22 cellular contexts compared by ENCODE assay signal in genomic region chr11:130720232-130720787, GRCh38.
DNase-seq lines count a peak whose midpoint lies in the region; ATAC-seq, FAIRE-seq and TF ChIP-seq lines count a peak whose summit lies in the region.
"Had no signal": no experiment of that assay in that cellular context is flagged by ENCODE, and none has a peak within 500 bp of the region (broad histone marks: within the 10 kb centered on the region; RNA-seq: fewer than 3 reads in every experiment).

No MANE protein-coding gene starts in this region.

- ATAC-seq in IMR-90 (ENCODE audit: low read depth) (no peak), HepG2 (no peak), sciatic nerve (peak; percentile 20), GM19452 (IDR thresholded peaks at IDR 0.05; ENCODE audit: unreplicated experiment) (no peak), GM21576 (IDR thresholded peaks at IDR 0.05; ENCODE audit: unreplicated experiment) (no peak)
- ATAC-seq: T-cell had no signal

- H3K79me1 ChIP-seq in IMR-90 (ENCODE audit: low read depth in 1 of 2, low read length in 2 of 2), result no peaks in the 10 kb centered on the region

- BruUV-seq in IMR-90 (replicated peaks; lab: Mats Ljungman, UMichigan) (no TSS peak), HepG2 (replicated peaks; lab: Mats Ljungman, UMichigan) (no TSS peak)

- H3K14ac ChIP-seq in IMR-90 (replicated peaks; ENCODE audit: low read depth, low read length), result peak overlapping the region; percentile 81

- FAIRE-seq in HepG2 (lab: Jason Lieb, UNC), result no peak

- TF ChIP-seq EP300 in HepG2 (IDR thresholded peaks at IDR 0.05; ENCODE audit: low read depth in 2 of 2, low read length in 2 of 2), result no peak
- TF ChIP-seq EP300 in HepG2 (CRISPR knock-in tag; IDR thresholded peaks at IDR 0.05; ENCODE audit: borderline replicate concordance), result no peak

- no peaks in the 10 kb centered on the region for H3K9me3 Mint-ChIP-seq in chondrocyte (ENCODE audit: low read depth)
- H3K9me3 Mint-ChIP-seq: activated CD4-positive, alpha-beta memory T cell treated with anti-CD3 and anti-CD28 coated beads, Interleukin-2, amount 10 ng/mL, durations not matched to agents 7 days and 5 days; immature natural killer cell; T-cell had no signal

- peak overlapping the region; percentile 92 for H3K4ac ChIP-seq in IMR-90 (ENCODE audit: low read depth, low read length)

- TF ChIP-seq POLR2A in IMR-90 (IDR thresholded peaks at IDR 0.05; ENCODE audit: low read depth, low read length) (no peak), HepG2 (IDR thresholded peaks at IDR 0.05; ENCODE audit: insufficient read depth in 1 of 2, low read depth in 2 of 2, low read length in 2 of 2) (no peak)

- no peak overlapping the region for H3K4me3 Mint-ChIP-seq in chondrocyte (ENCODE audit: unreplicated experiment)
- H3K4me3 Mint-ChIP-seq: activated CD4-positive, alpha-beta memory T cell treated with anti-CD3 and anti-CD28 coated beads, Interleukin-2, amount 10 ng/mL, durations not matched to agents 7 days and 5 days; activated naive CD8-positive, alpha-beta T cell; immature natural killer cell; T-cell had no signal

- H2AFZ ChIP-seq in IMR-90 (replicated peaks; ENCODE audit: low read length, poor library complexity), result peak overlapping the region; percentile 29
- no peak overlapping the region for H2AFZ ChIP-seq in HepG2 (ENCODE audit: low read length)
- H2AFZ ChIP-seq: hepatocyte had no signal

- H2AK9ac ChIP-seq in IMR-90 (replicated peaks; ENCODE audit: low read depth, low read length, poor library complexity), result no peak overlapping the region

- H2BK20ac ChIP-seq in IMR-90 (ENCODE audit: low read depth, low read length), result peak overlapping the region; percentile 87

- no peak overlapping the region for H3K56ac ChIP-seq in IMR-90 (ENCODE audit: extremely low read depth, insufficient read depth, low read length)

- H3K4me1 ChIP-seq in IMR-90 (ENCODE audit: control insufficient read depth, insufficient read depth, low read length) (peaks cover 18% of the 10 kb centered on the region), HepG2 (ENCODE audit: insufficient read depth, low read length) (no peaks in the 10 kb centered on the region)
- H3K4me1 ChIP-seq: uterus had no signal

- no peak for DNase-seq in IMR-90
- DNase-seq in chondrocyte (ENCODE audit: low spot score), result no peak
- no peak for DNase-seq in HepG2 (ENCODE audit: low spot score)
- no peak for DNase-seq in sciatic nerve (ENCODE audit: low spot score)
- DNase-seq in activated T-cell treated with anti-CD3 and anti-CD28 coated beads for 4 hours, result no peak
- no peak for DNase-seq in NCI-H345 treated with DMSO at 0.1 percent for 48 hours (lab: John Stamatoyannopoulos, UW; ENCODE audit: unreplicated experiment)
- DNase-seq: ACHN; activated CD4-positive, alpha-beta memory T cell treated with anti-CD3 and anti-CD28 coated beads, Interleukin-2, amount 10 ng/mL, durations not matched to agents 7 days and 5 days; activated CD4-positive, CD25-positive, alpha-beta regulatory T cell treated with anti-CD3 and anti-CD28 coated beads, Interleukin-2, amount 50 U/mL, for 72 hours; C1 segment of cervical spinal cord; cerebellar nuclear complex; immature natural killer cell; NCI-H2107; NCI-H510A treated with DMSO at 0.1 percent for 48 hours; posterior cingulate gyrus; SIG-M5; T-cell; uterus had no signal

- H3K4me1 Mint-ChIP-seq in chondrocyte (ENCODE audit: low read depth), result peaks cover 45% of the 10 kb centered on the region
- H3K4me1 Mint-ChIP-seq: activated CD4-positive, alpha-beta memory T cell treated with anti-CD3 and anti-CD28 coated beads, Interleukin-2, amount 10 ng/mL, durations not matched to agents 7 days and 5 days; immature natural killer cell; T-cell had no signal

- no peaks in the 10 kb centered on the region for H3K79me2 ChIP-seq in HepG2 (ENCODE audit: insufficient read depth, low read length)
- H3K79me2 ChIP-seq: hepatocyte had no signal

- H3K27ac Mint-ChIP-seq in chondrocyte (ENCODE audit: unreplicated experiment), result peak overlapping the region; percentile 43
- H3K27ac Mint-ChIP-seq: activated CD4-positive, alpha-beta memory T cell treated with anti-CD3 and anti-CD28 coated beads, Interleukin-2, amount 10 ng/mL, durations not matched to agents 7 days and 5 days; activated naive CD8-positive, alpha-beta T cell; T-cell had no signal

- no peaks in the 10 kb centered on the region for H3K27me3 Mint-ChIP-seq in chondrocyte (ENCODE audit: low read depth)
- H3K27me3 Mint-ChIP-seq: activated CD4-positive, alpha-beta memory T cell treated with anti-CD3 and anti-CD28 coated beads, Interleukin-2, amount 10 ng/mL, durations not matched to agents 7 days and 5 days had no signal

- peak overlapping the region; percentile 65 for H4K5ac ChIP-seq in IMR-90 (ENCODE audit: low read depth, low read length)

- H3K9me1 ChIP-seq in IMR-90 (ENCODE audit: insufficient read depth, low read length), result peaks cover 16% of the 10 kb centered on the region

- TF ChIP-seq CTCF in IMR-90 (conservative IDR thresholded peaks at IDR 0.05; ENCODE audit: low read depth, low read length) (no peak), chondrocyte (IDR thresholded peaks at IDR 0.05) (no peak), HepG2 (CRISPR knock-in tag; IDR thresholded peaks at IDR 0.05) (no peak)

- intact Hi-C loops in IMR-90 (cut with micrococcal nuclease) (no loop called here), HepG2 (cut with micrococcal nuclease; ENCODE audit: unreplicated experiment) (no loop called here), sciatic nerve (cut with DNase I) (no loop called here)

- dilution Hi-C loops in IMR-90 (cut with HindIII; ENCODE audit: low sequenced_read_pairs, unreplicated experiment), result no loop called here

- H3K4me2 ChIP-seq in IMR-90 (ENCODE audit: low read depth, low read length) (no peak overlapping the region), HepG2 (ENCODE audit: low read depth, low read length) (no peak overlapping the region)
- H3K4me2 ChIP-seq: hepatocyte had no signal

- in situ Hi-C loops in IMR-90 (cut with MboI; ENCODE audit: low sequenced_read_pairs), result no loop called here
- in situ Hi-C loops in HepG2 (cut with HindIII; ENCODE audit: extremely low pct_ligation_motif_present, low pct_unique_long_range_greater_than_20kb), result no loop called here

- H3K27ac ChIP-seq in IMR-90 (ENCODE audit: insufficient read depth, low read length) (peak overlapping the region; percentile 80; the same call in 1 of the 2 replicates), HepG2 (ENCODE audit: extremely low read length, insufficient read depth, low read length) (no peak overlapping the region)
- H3K27ac ChIP-seq: hepatocyte, uterus had no signal

- H2BK120ac ChIP-seq in IMR-90 (ENCODE audit: low read depth, low read length), result peak overlapping the region; percentile 94

- H3K27me3 ChIP-seq in IMR-90 (ENCODE audit: control insufficient read depth, insufficient read depth, low read length) (no peaks in the 10 kb centered on the region), HepG2 (ENCODE audit: control insufficient read depth in 1 of 2, insufficient read depth in 2 of 2, low read length in 2 of 2) (peaks cover 1 to 15% of the 10 kb centered on the region in 2 experiments; a peak in 2 of 5 replicates)
- H3K27me3 ChIP-seq: hepatocyte, uterus had no signal

- no peaks in the 10 kb centered on the region for H3K36me3 ChIP-seq in IMR-90 (ENCODE audit: control insufficient read depth, insufficient read depth, low read length)
- H3K36me3 ChIP-seq in HepG2 (replicated peaks in 1 of 2; ENCODE audit: control insufficient read depth in 1 of 2, insufficient read depth in 2 of 2, low read length in 2 of 2), result no peaks in the 10 kb centered on the region
- H3K36me3 ChIP-seq: uterus had no signal

- POLR2A ChIA-PET in IMR-90 (lab: Charles Lee; ENCODE audit: unreplicated experiment) (no interaction called here), HepG2 (lab: Yijun Ruan, JAX) (no interaction called here)

- peak overlapping the region; percentile 96 for H2AK5ac ChIP-seq in IMR-90 (ENCODE audit: low read depth, low read length)

- H3K9me3 ChIP-seq in IMR-90 (ENCODE audit: control insufficient read depth, insufficient read depth, low read length), result no peaks in the 10 kb centered on the region; the same call in 1 of the 2 replicates
- H3K9me3 ChIP-seq in HepG2 (ENCODE audit: low read length), result no peaks in the 10 kb centered on the region
- H3K9me3 ChIP-seq: uterus had no signal

- peak overlapping the region; percentile 64; the same call in 2 of the 3 replicates for H2BK15ac ChIP-seq in IMR-90 (ENCODE audit: low read depth, low read length)

- H4K91ac ChIP-seq in IMR-90 (ENCODE audit: insufficient read depth, low read depth, low read length), result peak overlapping the region; percentile 87

- H3K18ac ChIP-seq in IMR-90 (ENCODE audit: low read depth, low read length), result peak overlapping the region; percentile 89

- no peaks in the 10 kb centered on the region for H4K20me1 ChIP-seq in IMR-90 (ENCODE audit: insufficient read depth, low read length)
- H4K20me1 ChIP-seq in HepG2 (ENCODE audit: insufficient read depth, low read length), result no peaks in the 10 kb centered on the region

- 100% methylated on average over 1 of the region's 19 CpGs; no CpG with 5 or more reads in 1 of the 2 experiments for WGBS in IMR-90 (ENCODE audit: extremely low coverage in 2 of 2, insufficient read length in 1 of 2), 2 experiments
- 40% methylated on average over 17 of the region's 19 CpGs for WGBS in HepG2 (ENCODE audit: low lambda C conversion rate)

- no peak for TF ChIP-seq RAD21 in IMR-90 (IDR thresholded peaks at IDR 0.05; ENCODE audit: low read length)
- TF ChIP-seq RAD21 in HepG2 (CRISPR knock-in tag; IDR thresholded peaks at IDR 0.05), result no peak

- H3K4me3 ChIP-seq in IMR-90 (ENCODE audit: insufficient read depth, low read depth, low read length), result no peak overlapping the region
- H3K4me3 ChIP-seq in HepG2 (replicated peaks in 1 of 3; ENCODE audit: insufficient read depth in 1 of 3, low read depth in 2 of 3, low read length in 3 of 3), result no peak overlapping the region
- H3K4me3 ChIP-seq: hepatocyte, uterus had no signal

- CTCF ChIA-PET in IMR-90 (lab: Yijun Ruan, JAX) (no interaction called here), HepG2 (lab: Yijun Ruan, JAX; ENCODE audit: low intra/inter-chr PET ratio, low total read pairs) (no interaction called here)

- no peak overlapping the region for H3K9ac ChIP-seq in IMR-90 (ENCODE audit: low read depth, low read length)
- no peak overlapping the region for H3K9ac ChIP-seq in HepG2 (ENCODE audit: insufficient read depth, low read depth, low read length)

- no peak overlapping the region; the same call in 1 of the 2 replicates for H3K23ac ChIP-seq in IMR-90 (ENCODE audit: low read depth, low read length)

- H2BK5ac ChIP-seq in IMR-90 (ENCODE audit: low read depth, low read length, poor library complexity, severe bottlenecking), result peak overlapping the region; percentile 62

- H4K8ac ChIP-seq in IMR-90 (ENCODE audit: low read depth in 2 of 2, low read length in 2 of 2), result peak overlapping the region; percentile 32 to 81; a peak in 3 of 4 replicates

- no peaks in the 10 kb centered on the region for H3K36me3 Mint-ChIP-seq in chondrocyte (ENCODE audit: low read depth)
- H3K36me3 Mint-ChIP-seq: activated naive CD8-positive, alpha-beta T cell; immature natural killer cell; T-cell had no signal

TF ChIP-seq in IMR-90, 13 proteins besides CTCF, POLR2A, EP300 and RAD21 (continues in another document):
- no peak for TF ChIP-seq SMC3 (IDR thresholded peaks at IDR 0.05; ENCODE audit: low read depth, low read length)

TF ChIP-seq in HepG2, 621 proteins besides CTCF, POLR2A, EP300 and RAD21 (continues in another document):
- TF ChIP-seq MTA1 (CRISPR knock-in tag; IDR thresholded peaks at IDR 0.05; ENCODE audit: borderline replicate concordance), result 0 out of 2 replicates have a peak, but pooled peaks have one; percentile 22
